ENCODE assay signal across 8 cellular contexts in genomic region chr4:112321768-112322684, GRCh38. TPM values are rescaled to one million over a fixed set of nuclear protein-coding genes. Genes with fewer than 3 reads are reported as not detected.
DNase-seq lines count a peak whose midpoint lies in the region; ATAC-seq, FAIRE-seq and TF ChIP-seq lines count a peak whose summit lies in the region.

No MANE protein-coding gene starts in this region.

- no peaks in the 10 kb centered on the region for H3K36me3 ChIP-seq in HepG2 (replicated peaks in 1 of 2; ENCODE audit: control insufficient read depth in 1 of 2, insufficient read depth in 2 of 2, low read length in 2 of 2)

- DNase-seq in SIG-M5 treated with dmso at 0.1 percent for 504 hours (lab: John Stamatoyannopoulos, UW; ENCODE audit: unreplicated experiment) = peak; percentile 64
- no peak for DNase-seq in SIG-M5 (lab: John Stamatoyannopoulos, UW)
- peak; percentile 31 for DNase-seq in NCI-H2029 treated with DMSO at 0.1 percent for 48 hours (lab: John Stamatoyannopoulos, UW)
- peak; percentile 77 for DNase-seq in activated CD4-positive, CD25-positive, alpha-beta regulatory T cell treated with anti-CD3 and anti-CD28 coated beads, Interleukin-2, amount 50 U/mL, for 72 hours
- peak; percentile 29 for DNase-seq in cerebellum (ENCODE audit: low spot score)
- peak; percentile 38 for DNase-seq in HepG2 (ENCODE audit: low spot score)
- peak; percentile 53 to 73 (median 64) for DNase-seq in stimulated activated CD4-positive, alpha-beta T cell treated with anti-CD3 and anti-CD28 coated beads, TNF-alpha, amount 100 ng/mL, for 24 hours (ENCODE audit: low read depth in 3 of 3)
- no peak for DNase-seq in GOT3 (lab: John Stamatoyannopoulos, UW)

- no peak overlapping the region for H3K4me2 ChIP-seq in HepG2 (ENCODE audit: low read depth, low read length)

- H3K9ac ChIP-seq in HepG2 (ENCODE audit: insufficient read depth, low read depth, low read length) = no peak overlapping the region

- no peaks in the 10 kb centered on the region for H3K79me2 ChIP-seq in HepG2 (ENCODE audit: insufficient read depth, low read length)

- POLR2A ChIA-PET in HepG2 (lab: Yijun Ruan, JAX) = no interaction called here

- no peaks in the 10 kb centered on the region for H3K4me1 ChIP-seq in HepG2 (ENCODE audit: insufficient read depth, low read length)

- FAIRE-seq in HepG2 (lab: Jason Lieb, UNC) = peak; percentile 74

- TF ChIP-seq RAD21 in HepG2 (CRISPR knock-in tag; IDR thresholded peaks at IDR 0.05) = no peak

- TF ChIP-seq POLR2A in HepG2 (IDR thresholded peaks at IDR 0.05; ENCODE audit: insufficient read depth in 1 of 2, low read depth in 2 of 2, low read length in 2 of 2) = no peak

- TF ChIP-seq EP300 in HepG2 (IDR thresholded peaks at IDR 0.05; ENCODE audit: low read depth in 2 of 2, low read length in 2 of 2) (no peak), HepG2 (CRISPR knock-in tag; IDR thresholded peaks at IDR 0.05; ENCODE audit: borderline replicate concordance) (no peak)

- 28% methylated on average over 4 of the region's 4 CpGs for WGBS in HepG2 (ENCODE audit: low lambda C conversion rate)

- H3K4me3 ChIP-seq in HepG2 (replicated peaks in 1 of 3; ENCODE audit: insufficient read depth in 1 of 3, low read depth in 2 of 3, low read length in 3 of 3) = no peak overlapping the region

- H2AFZ ChIP-seq in HepG2 (ENCODE audit: low read length) = no peak overlapping the region

- no peak overlapping the region for H3K27ac ChIP-seq in HepG2 (ENCODE audit: extremely low read length, insufficient read depth, low read length)

- in situ Hi-C loops in HepG2 (cut with HindIII; ENCODE audit: extremely low pct_ligation_motif_present, low pct_unique_long_range_greater_than_20kb) = loop anchor here (10.0 kb wide), 1 partner anchor 283 kb away; no protein-coding TSS in a partner anchor

- intact Hi-C loops in HepG2 (cut with micrococcal nuclease; ENCODE audit: unreplicated experiment) = loop anchor here (2.0 kb wide), 1 partner anchor 223 kb away; no protein-coding TSS in a partner anchor

- CTCF ChIA-PET in HepG2 (lab: Yijun Ruan, JAX; ENCODE audit: low intra/inter-chr PET ratio, low total read pairs) = interaction anchor here (1.2 to 1.7 kb wide), 4 partner anchors 108 to 283 kb away, joined by 5 to 7 read pairs (median 5); no protein-coding TSS in a partner anchor

- BruUV-seq in HepG2 (replicated peaks; lab: Mats Ljungman, UMichigan) = no TSS peak

- TF ChIP-seq CTCF in HepG2 (CRISPR knock-in tag; IDR thresholded peaks at IDR 0.05) = peak; percentile 79

- no peaks in the 10 kb centered on the region for H4K20me1 ChIP-seq in HepG2 (ENCODE audit: insufficient read depth, low read length)

- ATAC-seq in HepG2 = peak; percentile 55; the same call in 2 of the 3 replicates

- H3K9me3 ChIP-seq in HepG2 (ENCODE audit: low read length) = no peaks in the 10 kb centered on the region

- H3K27me3 ChIP-seq in HepG2 (ENCODE audit: control insufficient read depth in 1 of 2, insufficient read depth in 2 of 2, low read length in 2 of 2) = no peaks in the 10 kb centered on the region

TF ChIP-seq in HepG2, 621 proteins besides CTCF, POLR2A, EP300 and RAD21 (continues in another document):
- no peak for TF ChIP-seq ZNF124 (CRISPR knock-in tag; IDR thresholded peaks at IDR 0.05)
- peak; percentile 51; the same call in 1 of the 2 replicates for TF ChIP-seq SMC3 (IDR thresholded peaks at IDR 0.05; ENCODE audit: low read length)
- TF ChIP-seq, protein P1, sequence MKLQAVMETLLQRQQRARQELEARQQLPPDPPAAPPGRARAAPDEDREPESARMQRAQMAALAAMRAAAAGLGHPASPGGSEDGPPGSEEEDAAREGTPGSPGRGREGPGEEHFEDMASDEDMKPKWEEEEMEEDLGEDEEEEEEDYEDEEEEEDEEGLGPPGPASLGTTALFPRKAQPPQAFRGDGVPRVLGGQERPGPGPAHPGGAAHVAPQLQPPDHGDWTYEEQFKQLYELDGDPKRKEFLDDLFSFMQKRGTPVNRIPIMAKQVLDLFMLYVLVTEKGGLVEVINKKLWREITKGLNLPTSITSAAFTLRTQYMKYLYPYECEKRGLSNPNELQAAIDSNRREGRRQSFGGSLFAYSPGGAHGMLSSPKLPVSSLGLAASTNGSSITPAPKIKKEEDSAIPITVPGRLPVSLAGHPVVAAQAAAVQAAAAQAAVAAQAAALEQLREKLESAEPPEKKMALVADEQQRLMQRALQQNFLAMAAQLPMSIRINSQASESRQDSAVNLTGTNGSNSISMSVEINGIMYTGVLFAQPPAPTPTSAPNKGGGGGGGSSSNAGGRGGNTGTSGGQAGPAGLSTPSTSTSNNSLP (IDR thresholded peaks at IDR 0.05; ENCODE audit: low read depth, low read length) = peak; percentile 20; the same call in 1 of the 2 replicates
- no peak for TF ChIP-seq REXO4 (CRISPR knock-in tag; IDR thresholded peaks at IDR 0.05; ENCODE audit: borderline replicate concordance)
- peak; percentile 84 for TF ChIP-seq ZKSCAN1 (IDR thresholded peaks at IDR 0.05; ENCODE audit: low read length)

RNA-seq across cellular contexts. Expression of gene ALPK1, which starts 24.9 kb away (rescaled TPM):
- 7.2 TPM for total RNA-seq in cerebellum
- 1.3 and 1.5 TPM in 2 replicates for total RNA-seq in HepG2 (2016; rRNA removed; fragmentation: Illumina TruSeq; extraction: Trizol)
- 0.71 TPM in 1 of 2 replicates, not detected in the other for total RNA-seq in HepG2 (2016; cell fraction: cytosol; rRNA removed; fragmentation: Illumina TruSeq; extraction: Trizol; ENCODE audit: low read depth)
- 1.1 and 1.5 TPM in 2 replicates for total RNA-seq in HepG2 (2016; cell fraction: insoluble cytoplasmic fraction; rRNA removed; fragmentation: Illumina TruSeq; extraction: Trizol)
- total RNA-seq in HepG2 (2016; cell fraction: membrane; rRNA removed; fragmentation: Illumina TruSeq; extraction: Trizol) = 0.37 and 1.0 TPM in 2 replicates
- 2.9 and 4.0 TPM in 2 replicates for total RNA-seq in HepG2 (2016; cell fraction: nucleus; rRNA removed; fragmentation: Illumina TruSeq; extraction: Trizol)
- 0.61 and 0.89 TPM in 2 replicates for polyA plus RNA-seq in HepG2 (2011; rRNA removed)
- polyA plus RNA-seq in HepG2 (2011; cell fraction: cytosol; rRNA removed) = 0.31 and 0.38 TPM in 2 replicates
- 1.4 and 1.9 TPM in 2 replicates for polyA plus RNA-seq in HepG2 (2011; cell fraction: nucleus; rRNA removed)
- polyA plus RNA-seq in HepG2 (2012) = 0.63 and 0.75 TPM in 2 replicates
- 0.11 and 0.27 TPM in 2 replicates for polyA plus RNA-seq in HepG2 (2016; cell fraction: cytosol; fragmentation: Illumina TruSeq; extraction: Trizol; ENCODE audit: low read depth)
- polyA plus RNA-seq in HepG2 (2016; cell fraction: insoluble cytoplasmic fraction; fragmentation: Illumina TruSeq; extraction: Trizol; ENCODE audit: low read depth) = 1.4 and 1.7 TPM in 2 replicates
- 0.23 and 0.29 TPM in 2 replicates for polyA plus RNA-seq in HepG2 (2016; cell fraction: membrane; fragmentation: Illumina TruSeq; extraction: Trizol; ENCODE audit: low read depth)
- 2.0 and 2.4 TPM in 2 replicates for polyA plus RNA-seq in HepG2 (2016; cell fraction: nucleus; fragmentation: Illumina TruSeq; extraction: Trizol; ENCODE audit: insufficient read depth, low read depth)
- polyA minus RNA-seq in HepG2 (2011; rRNA and poly(A)+ RNA removed; ENCODE audit: low replicate concordance) = 0.46 and 5.3 TPM in 2 replicates
- polyA minus RNA-seq in HepG2 (2011; cell fraction: cytosol; rRNA and poly(A)+ RNA removed) = 0.49 TPM in 1 of 2 replicates, not detected in the other
- 7.2 and 8.0 TPM in 2 replicates for polyA minus RNA-seq in HepG2 (2011; cell fraction: nucleus; rRNA and poly(A)+ RNA removed)

RNA-seq across cellular contexts. Expression of gene TIFA, which starts 36.3 kb away (rescaled TPM):
- 8.3 TPM for total RNA-seq in cerebellum
- total RNA-seq in HepG2 (2016; rRNA removed; fragmentation: Illumina TruSeq; extraction: Trizol) = 8.5 and 13.7 TPM in 2 replicates
- total RNA-seq in HepG2 (2016; cell fraction: cytosol; rRNA removed; fragmentation: Illumina TruSeq; extraction: Trizol; ENCODE audit: low read depth) = 1.8 and 2.6 TPM in 2 replicates
- total RNA-seq in HepG2 (2016; cell fraction: insoluble cytoplasmic fraction; rRNA removed; fragmentation: Illumina TruSeq; extraction: Trizol) = 9.1 and 14.5 TPM in 2 replicates
- 7.0 and 9.0 TPM in 2 replicates for total RNA-seq in HepG2 (2016; cell fraction: membrane; rRNA removed; fragmentation: Illumina TruSeq; extraction: Trizol)
- total RNA-seq in HepG2 (2016; cell fraction: nucleus; rRNA removed; fragmentation: Illumina TruSeq; extraction: Trizol) = 5.7 and 5.9 TPM in 2 replicates
- polyA plus RNA-seq in HepG2 (2011; rRNA removed) = 2.6 and 2.9 TPM in 2 replicates
- 1.5 and 1.7 TPM in 2 replicates for polyA plus RNA-seq in HepG2 (2011; cell fraction: cytosol; rRNA removed)
- polyA plus RNA-seq in HepG2 (2011; cell fraction: nucleus; rRNA removed) = 0.35 and 0.57 TPM in 2 replicates
- polyA plus RNA-seq in HepG2 (2012) = 3.3 and 6.0 TPM in 2 replicates
- polyA plus RNA-seq in HepG2 (2016; cell fraction: cytosol; fragmentation: Illumina TruSeq; extraction: Trizol; ENCODE audit: low read depth) = 1.5 and 1.7 TPM in 2 replicates
- polyA plus RNA-seq in HepG2 (2016; cell fraction: insoluble cytoplasmic fraction; fragmentation: Illumina TruSeq; extraction: Trizol; ENCODE audit: low read depth) = 11.1 and 15.7 TPM in 2 replicates
- 2.8 and 3.1 TPM in 2 replicates for polyA plus RNA-seq in HepG2 (2016; cell fraction: membrane; fragmentation: Illumina TruSeq; extraction: Trizol; ENCODE audit: low read depth)
- polyA plus RNA-seq in HepG2 (2016; cell fraction: nucleus; fragmentation: Illumina TruSeq; extraction: Trizol; ENCODE audit: insufficient read depth, low read depth) = 4.0 and 7.8 TPM in 2 replicates
- 2.2 and 3.3 TPM in 2 replicates for polyA minus RNA-seq in HepG2 (2011; rRNA and poly(A)+ RNA removed; ENCODE audit: low replicate concordance)
- 2.3 and 2.6 TPM in 2 replicates for polyA minus RNA-seq in HepG2 (2011; cell fraction: cytosol; rRNA and poly(A)+ RNA removed)
- 2.1 and 4.0 TPM in 2 replicates for polyA minus RNA-seq in HepG2 (2011; cell fraction: nucleus; rRNA and poly(A)+ RNA removed)

Comparison
In these comparisons a context has a peak if more than half of its experiments do, and no peak if none do; other contexts are left out.
1. DNase-seq: peak in SIG-M5 treated with dmso at 0.1 percent for 504 hours (single experiment), NCI-H2029 treated with DMSO at 0.1 percent for 48 hours (single experiment), activated CD4-positive, CD25-positive, alpha-beta regulatory T cell treated with anti-CD3 and anti-CD28 coated beads, Interleukin-2, amount 50 U/mL, for 72 hours (single experiment), cerebellum (single experiment), HepG2 (single experiment) and stimulated activated CD4-positive, alpha-beta T cell treated with anti-CD3 and anti-CD28 coated beads, TNF-alpha, amount 100 ng/mL, for 24 hours (3 of 3); none in SIG-M5 (single experiment) and GOT3 (single experiment).